Comparison of ENCODE assay signal across 10 cellular contexts in the genomic region with DNA sequence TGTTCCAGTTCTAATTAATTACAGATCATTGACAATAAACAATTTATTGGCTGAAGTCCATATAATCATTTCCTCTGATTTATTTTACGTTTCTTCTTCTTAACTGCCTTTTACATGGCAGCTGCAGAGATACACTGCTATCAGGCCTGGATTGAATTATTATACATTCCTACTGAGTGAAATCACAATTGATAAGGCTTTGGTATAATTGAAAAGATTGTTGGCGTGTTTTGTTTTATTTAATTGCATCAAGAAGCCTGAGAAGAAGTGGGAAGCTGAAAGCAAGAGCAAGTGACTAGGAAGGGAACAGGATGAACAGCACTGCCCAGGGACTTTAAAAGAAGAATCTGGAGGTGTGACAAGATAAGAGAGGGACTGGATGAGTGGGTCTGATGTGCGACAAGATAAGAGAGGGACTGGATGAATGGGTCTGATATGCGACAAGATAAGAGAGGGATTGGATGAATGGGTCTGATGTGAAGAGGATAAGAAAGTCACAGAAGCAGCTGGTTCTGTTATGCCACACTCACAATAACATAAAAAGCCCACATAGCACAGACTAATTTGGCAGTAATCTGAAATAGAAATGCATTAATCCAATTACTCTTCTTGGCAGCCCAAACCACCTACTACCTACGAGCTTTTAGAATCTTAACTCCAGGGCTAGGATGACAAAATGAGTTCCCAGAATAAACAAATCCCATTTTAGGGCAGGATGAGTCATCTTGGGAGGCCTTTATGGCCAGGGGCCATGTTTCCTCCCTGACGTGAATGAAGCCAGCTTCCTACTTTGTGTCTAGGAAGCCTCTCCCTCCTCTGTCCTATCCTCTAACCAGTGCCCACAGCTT.
DNase-seq lines count a peak whose midpoint lies in the region; ATAC-seq, FAIRE-seq and TF ChIP-seq lines count a peak whose summit lies in the region.
"Had no signal": no experiment of that assay in that cellular context is flagged by ENCODE, and none has a peak within 500 bp of the region (broad histone marks: within the 10 kb centered on the region; RNA-seq: fewer than 3 reads in every experiment).

No MANE protein-coding gene starts in this region.

- CTCF ChIA-PET in AG04449 (lab: Yijun Ruan, JAX), result interaction anchor here (1.1 to 1.4 kb wide), 3 partner anchors 9 to 15 kb away, joined by 3 to 6 read pairs (median 3); no protein-coding TSS in a partner anchor
- CTCF ChIA-PET in OCI-LY7 (lab: Charles Lee; ENCODE audit: unreplicated experiment), result no interaction called here

- no peak for TF ChIP-seq POLR2A in NB4 (IDR thresholded peaks at IDR 0.05; ENCODE audit: extremely low read depth, insufficient read length)

- no peaks in the 10 kb centered on the region for H3K9me3 ChIP-seq in OCI-LY7 (ENCODE audit: low read length)

- no peaks in the 10 kb centered on the region for H4K20me1 ChIP-seq in OCI-LY7 (ENCODE audit: insufficient read depth, low read length)

- DNase-seq in AG04449 (ENCODE audit: low read depth, low spot score) (peak; percentile 45), NB4 (ENCODE audit: low read depth) (peak; percentile 11), bronchial epithelial cell (ENCODE audit: low read depth) (peak; percentile 88), lung microvascular endothelial cell (ENCODE audit: low read depth in 2 of 2) (peak; percentile 43 to 73), SKM-1 treated with dmso at 0.1 percent for 144 hours (lab: John Stamatoyannopoulos, UW; ENCODE audit: unreplicated experiment) (no peak), OCI-LY7 (ENCODE audit: low spot score) (no peak)
- DNase-seq: stimulated activated naive CD4-positive, alpha-beta T cell treated with Interleukin-2 at 50 U/mL for 16 hours had no signal

- H3K4me3 ChIP-seq in AG04449 (ENCODE audit: low read depth, low read length) (no peak overlapping the region), NB4 (ENCODE audit: low read depth, low read length) (no peak overlapping the region), bronchial epithelial cell (ENCODE audit: low read depth, low read length) (no peak overlapping the region), OCI-LY7 (ENCODE audit: low read depth, low read length, poor library complexity, severe bottlenecking) (no peak overlapping the region)
- H3K4me3 ChIP-seq: SK-N-MC had no signal

- no peaks in the 10 kb centered on the region for H3K9me2 ChIP-seq in OCI-LY7 (ENCODE audit: insufficient read depth, low read length)

- intact Hi-C loops in OCI-LY7 (cut with micrococcal nuclease; ENCODE audit: unreplicated experiment), result no loop called here

- H3K4me1 ChIP-seq in OCI-LY7 (ENCODE audit: insufficient read depth, low read length, poor library complexity, severe bottlenecking), result no peaks in the 10 kb centered on the region

- ATAC-seq in GM19324 (IDR thresholded peaks at IDR 0.05; ENCODE audit: low FRiP score, unreplicated experiment) (no peak), GM21367 (IDR thresholded peaks at IDR 0.05; ENCODE audit: unreplicated experiment) (no peak)

- no TSS peak for BruUV-seq in OCI-LY7 (replicated peaks; lab: Mats Ljungman, UMichigan)

- H3K27me3 ChIP-seq in bronchial epithelial cell (ENCODE audit: control insufficient read depth, insufficient read depth, low read length), result no peaks in the 10 kb centered on the region

- no peaks in the 10 kb centered on the region for H3K36me3 ChIP-seq in bronchial epithelial cell (ENCODE audit: control insufficient read depth, insufficient read depth, low read length)
- H3K36me3 ChIP-seq in OCI-LY7 (ENCODE audit: insufficient read depth, low read length), result no peaks in the 10 kb centered on the region

- no peak overlapping the region for H3K4me2 ChIP-seq in OCI-LY7 (ENCODE audit: low read length)

- POLR2A ChIA-PET in AG04449 (lab: Yijun Ruan, JAX), result no interaction called here
- POLR2A ChIA-PET in OCI-LY7 (lab: Charles Lee), result no interaction called here

- no peaks in the 10 kb centered on the region for H3K79me2 ChIP-seq in OCI-LY7 (ENCODE audit: insufficient read depth, low read depth, low read length)

- H3K27ac ChIP-seq in OCI-LY7 (ENCODE audit: low read depth, low read length, poor library complexity, severe bottlenecking), result no peak overlapping the region
- H3K27ac ChIP-seq: SK-N-MC had no signal

- no peak for FAIRE-seq in bronchial epithelial cell (lab: Jason Lieb, UNC)

- TF ChIP-seq CTCF in AG04449 (IDR thresholded peaks at IDR 0.05; ENCODE audit: insufficient read depth, low read length, missing control alignments) (no peak), NB4 (IDR thresholded peaks at IDR 0.05; ENCODE audit: low read depth, low read length) (no peak), bronchial epithelial cell (IDR thresholded peaks at IDR 0.05; ENCODE audit: insufficient read depth, low read length, severe bottlenecking) (no peak), OCI-LY7 (conservative IDR thresholded peaks at IDR 0.05; ENCODE audit: low read length) (no peak)

- H2AFZ ChIP-seq in OCI-LY7 (ENCODE audit: low read length), result no peak overlapping the region

Comparison
In these comparisons a context has a peak if more than half of its experiments do, and no peak if none do; other contexts are left out.
1. DNase-seq: peak in AG04449 (single experiment), NB4 (single experiment), bronchial epithelial cell (single experiment) and lung microvascular endothelial cell (2 of 2); none in SKM-1 treated with dmso at 0.1 percent for 144 hours (single experiment) and OCI-LY7 (single experiment).